In genomic region chr19:56732974-56733373, GRCh38 we compare ENCODE assay signal across 18 cellular contexts.
DNase-seq lines count a peak whose midpoint lies in the region; ATAC-seq and TF ChIP-seq lines count a peak whose summit lies in the region.
"Had no signal": no experiment of that assay in that cellular context is flagged by ENCODE, and none has a peak within 500 bp of the region (broad histone marks: within the 10 kb centered on the region; RNA-seq: fewer than 3 reads in every experiment).

No MANE protein-coding gene starts in this region.

- no peaks in the 10 kb centered on the region for H4K20me1 ChIP-seq in PC-3 (ENCODE audit: low read length)

- no peaks in the 10 kb centered on the region for H3K4me1 ChIP-seq in PC-3 (ENCODE audit: insufficient read depth, low read length)

- H3K4me2 ChIP-seq in PC-3 (ENCODE audit: low read length), result no peak overlapping the region

- peak; percentile 26 for DNase-seq in Caki2 (ENCODE audit: low read depth)
- DNase-seq in PC-3, result peak; percentile 9
- DNase-seq in left kidney (ENCODE audit: low read depth, low spot score), result peak; percentile 85
- DNase-seq in NCI-H2081 treated with DMSO at 0.1 percent for 48 hours (lab: John Stamatoyannopoulos, UW), result no peak
- no peak for DNase-seq in dorsolateral prefrontal cortex
- no peak for DNase-seq in HCEC 1CT
- DNase-seq: ACHN; Calu3; CD4-positive, CD25-positive, alpha-beta regulatory T cell; DMS79 treated with DMSO at 0.1 percent for 48 hours; H7; NCI-H1105 treated with DMSO at 0.1 percent for 48 hours; NCI-H187 treated with DMSO at 0.1 percent for 48 hours; NCI-H2171; NCI-H446 treated with DMSO at 0.1 percent for 48 hours; NCI-H774 had no signal

- TF ChIP-seq CTCF in PC-3 (conservative IDR thresholded peaks at IDR 0.05; ENCODE audit: low read depth, low read length) (no peak), dorsolateral prefrontal cortex (IDR thresholded peaks at IDR 0.05 in 54 of 56, conservative IDR thresholded peaks at IDR 0.05 in 2 of 56; ENCODE audit: low read depth in 1 of 56, partially characterized antibody in 56 of 56) (no peak)

- no peak overlapping the region for H2AFZ ChIP-seq in PC-3 (ENCODE audit: low read length)

- H3K36me3 ChIP-seq in PC-3 (ENCODE audit: low read depth, low read length), result no peaks in the 10 kb centered on the region

- no peak for TF ChIP-seq EP300 in Ishikawa (IDR thresholded peaks at IDR 0.05; ENCODE audit: borderline replicate concordance)

- H3K9ac ChIP-seq in PC-3 (ENCODE audit: low read length), result no peak overlapping the region

- POLR2A ChIA-PET in PC-3 (lab: Charles Lee; ENCODE audit: unreplicated experiment), result no interaction called here

- peaks cover 34% of the 10 kb centered on the region for H3K9me3 ChIP-seq in PC-3 (ENCODE audit: low read length)

- intact Hi-C loops in PC-3 (cut with micrococcal nuclease) (no loop called here), dorsolateral prefrontal cortex (cut with DNase I) (no loop called here)

- CTCF ChIA-PET in PC-3 (lab: Charles Lee), result no interaction called here

- H3K27ac ChIP-seq in PC-3 (ENCODE audit: low read length) (no peak overlapping the region), dorsolateral prefrontal cortex (no peak overlapping the region)

- ATAC-seq in PC-3 (no peak), GM19035 (IDR thresholded peaks at IDR 0.05; ENCODE audit: unreplicated experiment) (no peak)

- H3K9me2 ChIP-seq in PC-3 (replicated peaks; ENCODE audit: low read length), result no peaks in the 10 kb centered on the region

- H3K79me2 ChIP-seq in PC-3 (ENCODE audit: low read length), result no peaks in the 10 kb centered on the region

- no TSS peak for BruUV-seq in PC-3 (replicated peaks; lab: Mats Ljungman, UMichigan)

- in situ Hi-C loops in Caki2 (cut with HindIII; ENCODE audit: low pct_unique_long_range_greater_than_20kb, low sequenced_read_pairs), result no loop called here

- no peak overlapping the region for H3K4me3 ChIP-seq in PC-3 (ENCODE audit: low read length)
- H3K4me3 ChIP-seq in dorsolateral prefrontal cortex, result no peak overlapping the region

- TF ChIP-seq RAD21 in Ishikawa (IDR thresholded peaks at IDR 0.05; ENCODE audit: low read depth), result no peak

- no peaks in the 10 kb centered on the region for H3F3A ChIP-seq in PC-3 (ENCODE audit: low read length, unreplicated experiment)

- H3K27me3 ChIP-seq in PC-3 (ENCODE audit: low read length), result no peaks in the 10 kb centered on the region
- H3K27me3 ChIP-seq in dorsolateral prefrontal cortex, result no peaks in the 10 kb centered on the region

TF ChIP-seq in Ishikawa, 13 proteins besides CTCF, POLR2A, EP300 and RAD21:
- TF ChIP-seq TCF12 (IDR thresholded peaks at IDR 0.05; ENCODE audit: low read depth) (no peak), REST (IDR thresholded peaks at IDR 0.05; ENCODE audit: low read depth) (peak; percentile 80)
TF ChIP-seq in Ishikawa: peak in this region for 1.

Comparison
In these comparisons a context has a peak if more than half of its experiments do, and no peak if none do; other contexts are left out.
1. DNase-seq: peak in Caki2 (single experiment), PC-3 (single experiment) and left kidney (single experiment); none in NCI-H2081 treated with DMSO at 0.1 percent for 48 hours (single experiment), dorsolateral prefrontal cortex (0 of 10) and HCEC 1CT (single experiment).